In genomic region chr18:80193701-80194100, GRCh38 we compare ENCODE assay signal across 19 cellular contexts. TPM values are rescaled to one million over a fixed set of nuclear protein-coding genes. Genes with fewer than 3 reads are reported as not detected.
A peak's percentile ranks its signal among the peaks of the same experiment; 100 is the strongest.
DNase-seq lines count a peak whose midpoint lies in the region; ATAC-seq, FAIRE-seq and TF ChIP-seq lines count a peak whose summit lies in the region.
"Had no signal": no experiment of that assay in that cellular context is flagged by ENCODE, and none has a peak within 500 bp of the region (broad histone marks: within the 10 kb centered on the region; RNA-seq: fewer than 3 reads in every experiment).

No MANE protein-coding gene starts in this region.

- H3K27me3 Mint-ChIP-seq in naive thymus-derived CD8-positive, alpha-beta T cell: peaks cover 2 to 34% (median 17%) of the 10 kb centered on the region in 5 donors

- TF ChIP-seq RAD21 in GM12878 (IDR thresholded peaks at IDR 0.05; ENCODE audit: insufficient read depth, low read depth, low read length): no peak

- no peak overlapping the region for H3K27ac ChIP-seq in GM12878 (ENCODE audit: control insufficient read depth, insufficient read depth)
- no peak overlapping the region for H3K27ac ChIP-seq in gastroesophageal sphincter
- H3K27ac ChIP-seq: C4-2B, GM23248, SJCRH30 had no signal

- H3K4me3 Mint-ChIP-seq in naive thymus-derived CD8-positive, alpha-beta T cell: no peak overlapping the region
- H3K4me3 Mint-ChIP-seq: IgD-negative memory B cell had no signal

- ATAC-seq in GM12878 (no peak), gastroesophageal sphincter (peak; percentile 51), sciatic nerve (no peak), GM19452 (IDR thresholded peaks at IDR 0.05; ENCODE audit: unreplicated experiment) (no peak)
- no peak for ATAC-seq in naive thymus-derived CD8-positive, alpha-beta T cell
- ATAC-seq: HCT116 had no signal

- H3K27ac Mint-ChIP-seq in naive thymus-derived CD8-positive, alpha-beta T cell: no peak overlapping the region
- H3K27ac Mint-ChIP-seq: IgD-negative memory B cell had no signal

- SMC1A ChIA-PET in GM12878 (lab: Charles Lee; ENCODE audit: uncharacterized antibody, unreplicated experiment): interaction anchor here (0.7 to 2.8 kb wide), 9 partner anchors 11 to 47 kb away, joined by 3 to 16 read pairs (median 4); no protein-coding TSS in a partner anchor

- CTCF ChIA-PET in GM12878 (lab: Yijun Ruan, JAX): interaction anchor here (1.4 to 2.6 kb wide), 5 partner anchors 10 to 35 kb away, joined by 4 to 11 read pairs (median 5); no protein-coding TSS in a partner anchor

- peaks cover 0 to 2% of the 10 kb centered on the region in 2 experiments; a peak in 1 of 4 replicates for H3K27me3 ChIP-seq in GM12878 (replicated peaks in 1 of 2; ENCODE audit: control insufficient read depth in 2 of 2, insufficient read depth in 2 of 2, low read length in 1 of 2)
- H3K27me3 ChIP-seq in gastroesophageal sphincter: no peaks in the 10 kb centered on the region
- H3K27me3 ChIP-seq: SJCRH30 had no signal

- H3K36me3 ChIP-seq in GM12878 (ENCODE audit: control insufficient read depth in 2 of 2, insufficient read depth in 2 of 2, low read length in 1 of 2) (no peaks in the 10 kb centered on the region; a peak in 1 of 4 replicates), gastroesophageal sphincter (no peaks in the 10 kb centered on the region)
- H3K36me3 ChIP-seq: SJCRH30 had no signal

- RAD21 ChIA-PET in GM12878 (lab: Charles Lee; ENCODE audit: unreplicated experiment): interaction anchor here (1.0 to 1.8 kb wide), 4 partner anchors 9 to 48 kb away, joined by 4 to 7 read pairs (median 4); no protein-coding TSS in a partner anchor

- TF ChIP-seq POLR2A in GM12878 (IDR thresholded peaks at IDR 0.05; ENCODE audit: low read depth, low read length): no peak
- TF ChIP-seq POLR2A in gastroesophageal sphincter (IDR thresholded peaks at IDR 0.05): no peak

- TF ChIP-seq CTCF in D721Med (IDR thresholded peaks at IDR 0.05; ENCODE audit: insufficient read depth, missing control alignments) (no peak), GM12878 (IDR thresholded peaks at IDR 0.05 in 2 of 3, conservative IDR thresholded peaks at IDR 0.05 in 1 of 3; ENCODE audit: control insufficient read depth in 2 of 3, extremely low read depth in 1 of 3, insufficient read depth in 1 of 3, low read depth in 3 of 3, low read length in 3 of 3) (no peak), gastroesophageal sphincter (IDR thresholded peaks at IDR 0.05) (no peak)

- H3K4me3 ChIP-seq in GM12878 (no peak overlapping the region), gastroesophageal sphincter (no peak overlapping the region)
- H3K4me3 ChIP-seq: GM23248, SJCRH30 had no signal

- H3K9me3 ChIP-seq in GM12878 (replicated peaks; ENCODE audit: control insufficient read depth, insufficient read depth, low read length) (no peaks in the 10 kb centered on the region; the same call in 2 of the 3 replicates), gastroesophageal sphincter (no peaks in the 10 kb centered on the region)
- H3K9me3 ChIP-seq: SJCRH30 had no signal

- H3K4me2 ChIP-seq in GM12878 (ENCODE audit: control insufficient read depth, insufficient read depth): no peak overlapping the region

- in situ Hi-C loops in GM12878 (cut with MboI): no loop called here

- H3K9me3 Mint-ChIP-seq in naive thymus-derived CD8-positive, alpha-beta T cell: no peaks in the 10 kb centered on the region
- H3K9me3 Mint-ChIP-seq: IgD-negative memory B cell had no signal

- H3K4me1 ChIP-seq in GM12878 (ENCODE audit: control insufficient read depth, insufficient read depth, low read length) (no peaks in the 10 kb centered on the region), gastroesophageal sphincter (no peaks in the 10 kb centered on the region)
- H3K4me1 ChIP-seq: SJCRH30 had no signal

- intact Hi-C loops in GM12878 (cut with micrococcal nuclease; ENCODE audit: unreplicated experiment) (no loop called here), sciatic nerve (cut with DNase I) (no loop called here)

- no TSS peak for BruUV-seq in GM12878 (replicated peaks; lab: Mats Ljungman, UMichigan)

- TF ChIP-seq EP300 in GM12878 (IDR thresholded peaks at IDR 0.05; ENCODE audit: borderline replicate concordance in 1 of 2, control insufficient read depth in 1 of 2, low read depth in 2 of 2, low read length in 2 of 2): no peak
- no peak for TF ChIP-seq EP300 in gastroesophageal sphincter (IDR thresholded peaks at IDR 0.05)

- WGBS in GM12878 (ENCODE audit: insufficient coverage, insufficient replicate concordance, low lambda C conversion rate, missing lambda C conversion rate): 21% methylated on average over 5 of the region's 5 CpGs
- 67% methylated on average over 4 of the region's 5 CpGs; no CpG with 5 or more reads in 1 of the 2 donors for WGBS in gastroesophageal sphincter (ENCODE audit: low coverage in 1 of 2), 2 donors

- H4K20me1 ChIP-seq in GM12878 (ENCODE audit: control insufficient read depth, insufficient read depth): no peaks in the 10 kb centered on the region

- DNase-seq in D721Med (ENCODE audit: insufficient read length, low spot score): no peak
- no peak for DNase-seq in GM12878 (ENCODE audit: low read depth, low spot score)
- peak; percentile 45 for DNase-seq in sciatic nerve (ENCODE audit: low spot score)
- DNase-seq in naive thymus-derived CD8-positive, alpha-beta T cell: no peak
- no peak for DNase-seq in NCI-H1417 (lab: John Stamatoyannopoulos, UW)
- DNase-seq: DMS79, GM23248, Karpas-422, NCI-H1436, NCI-H2029, NCI-H345, NCI-H524 treated with DMSO at 0.1 percent for 48 hours, SJCRH30 had no signal

- H3K9ac ChIP-seq in GM12878 (ENCODE audit: control insufficient read depth, insufficient read depth, low read length): no peak overlapping the region
- H3K9ac ChIP-seq: GM23248 had no signal

- no peaks in the 10 kb centered on the region for H3K36me3 Mint-ChIP-seq in naive thymus-derived CD8-positive, alpha-beta T cell
- H3K36me3 Mint-ChIP-seq: IgD-negative memory B cell had no signal

- H3K4me1 Mint-ChIP-seq in naive thymus-derived CD8-positive, alpha-beta T cell: no peaks in the 10 kb centered on the region
- H3K4me1 Mint-ChIP-seq: IgD-negative memory B cell had no signal

- POLR2A ChIA-PET in GM12878 (lab: Charles Lee): interaction anchor here (1.1 to 2.3 kb wide), 3 partner anchors 8 to 16 kb away, joined by 3 to 7 read pairs (median 4); no protein-coding TSS in a partner anchor
- POLR2A ChIA-PET in naive thymus-derived CD8-positive, alpha-beta T cell (lab: Charles Lee): no interaction called here

- H3K79me2 ChIP-seq in GM12878 (ENCODE audit: control insufficient read depth, insufficient read depth, low read length): no peaks in the 10 kb centered on the region

- FAIRE-seq in D721Med (lab: Jason Lieb, UNC): peak; percentile 79
- peak; percentile 41 for FAIRE-seq in GM12878 (lab: Jason Lieb, UNC)
- FAIRE-seq: HTR-8/SVneo had no signal

- no peak overlapping the region for H2AFZ ChIP-seq in GM12878 (ENCODE audit: control insufficient read depth, low read depth, low read length)
- H2AFZ ChIP-seq: GM23248 had no signal

TF ChIP-seq in GM12878, 131 proteins besides CTCF, POLR2A, EP300 and RAD21:
- TF ChIP-seq IKZF1 (conservative IDR thresholded peaks at IDR 0.05) (0 out of 2 replicates have a peak, but pooled peaks have one; percentile 14), ETV6 (conservative IDR thresholded peaks at IDR 0.05 in 1 of 2, IDR thresholded peaks at IDR 0.05 in 1 of 2; ENCODE audit: borderline replicate concordance in 1 of 2, low read depth in 1 of 2) (no peak)

RNA-seq across cellular contexts. Expression of gene PARD6G, which starts 53.6 kb away (rescaled TPM):
- 0.12 and 0.17 TPM in 2 replicates for total RNA-seq in GM12878 (2013; cell fraction: nucleolus; rRNA removed)
- total RNA-seq in GM12878 (2014; rRNA removed): 0.62 and 0.65 TPM in 2 replicates
- 0.40 and 0.55 TPM in 2 replicates for total RNA-seq in GM12878 (2014; rRNA removed; fragmentation: Illumina TruSeq; extraction: Trizol)
- total RNA-seq in GM12878 (2021): 1.4 and 2.0 TPM in 2 replicates
- polyA plus RNA-seq in GM12878 (2011; ENCODE audit: low read depth): 0.12 TPM
- polyA plus RNA-seq in GM12878 (2011; rRNA removed): 1.9 and 2.2 TPM in 2 replicates
- 2.4 and 2.5 TPM in 2 replicates for polyA plus RNA-seq in GM12878 (2011; cell fraction: cytosol; rRNA removed)
- polyA plus RNA-seq in GM12878 (2011; cell fraction: nucleus; rRNA removed): 1.2 and 1.7 TPM in 2 replicates
- polyA plus RNA-seq in GM12878 (2012): 0.35 and 0.39 TPM in 2 replicates
- polyA plus RNA-seq in GM12878 (2014; fragmentation: Illumina TruSeq; extraction: Trizol): 0.41 and 0.59 TPM in 2 replicates
- polyA plus RNA-seq in GM12878 (2014; fragmentation: Nextera tagmentation; extraction: Ambion mirVana): under 1 TPM; 0.45 to 0.57 TPM
- 1.2 and 1.4 TPM in 2 replicates for polyA plus RNA-seq in GM12878 (2014; rRNA removed)
- polyA plus RNA-seq in GM12878 (2016; fragmentation: Nextera tagmentation; extraction: Ambion mirVana): 1 to 10 TPM in 1 of 2 experiments, under 1 TPM in 1; 0.20 to 1.3 TPM
- polyA minus RNA-seq in GM12878 (2011; rRNA and poly(A)+ RNA removed): 2.7 and 3.1 TPM in 2 replicates
- polyA minus RNA-seq in GM12878 (2011; cell fraction: cytosol; rRNA and poly(A)+ RNA removed): 2.1 and 5.1 TPM in 2 replicates
- polyA minus RNA-seq in GM12878 (2011; cell fraction: nucleus; rRNA and poly(A)+ RNA removed): 0.57 and 0.60 TPM in 2 replicates
- total RNA-seq in gastroesophageal sphincter: 10 to 100 TPM in 1 of 4 donors, 1 to 10 TPM in 3; 3.7 to 14.0 (median 8.6) TPM
- 11.2 TPM for total RNA-seq in sciatic nerve
- total RNA-seq in naive thymus-derived CD8-positive, alpha-beta T cell: under 1 TPM; 0.25 to 0.34 TPM
- polyA plus RNA-seq in naive thymus-derived CD8-positive, alpha-beta T cell: under 1 TPM in 2 of 3 donors, not detected in 1; 0.13 to 0.16 TPM
- polyA plus RNA-seq: IgD-negative memory B cell had no signal
